In genomic region chr18:46314011-46314410, GRCh38 we compare ENCODE assay signal across 23 cellular contexts.
"Had no signal": no experiment of that assay in that cellular context is flagged by ENCODE, and none has a peak within 500 bp of the region (broad histone marks: within the 10 kb centered on the region; RNA-seq: fewer than 3 reads in every experiment).

No MANE protein-coding gene starts in this region.

- H3K36me3 ChIP-seq: esophagus squamous epithelium, gastrocnemius medialis, heart right ventricle, left lung, lower lobe of right lung had no signal

- ATAC-seq: gastrocnemius medialis, heart right ventricle, left cardiac atrium, left lung, left ventricle myocardium superior, lower lobe of right lung had no signal

- DNase-seq: dermis blood vessel endothelial cell; dorsolateral prefrontal cortex; effector CD4-positive, alpha-beta T cell; effector memory CD4-positive, alpha-beta T cell; esophagus squamous epithelium; foreskin fibroblast; foreskin melanocyte; gastrocnemius medialis; glutamatergic neuron; head of caudate nucleus; heart right ventricle; hippocampal formation; left cardiac atrium; left lung; left ventricle myocardium superior; lower lobe of right lung; mesenchymal stem cell; midbrain had no signal

- FAIRE-seq: colon, endothelial cell of umbilical vein, islet of Langerhans, keratinocyte had no signal

- H3K4me3 ChIP-seq: coronary artery, dorsolateral prefrontal cortex, esophagus squamous epithelium, gastrocnemius medialis, heart right ventricle, left lung, lower lobe of right lung had no signal

- H3K4me1 ChIP-seq: gastrocnemius medialis, heart right ventricle, left lung, lower lobe of right lung had no signal

- H3K9me3 ChIP-seq: esophagus squamous epithelium, gastrocnemius medialis, heart right ventricle, left lung, lower lobe of right lung had no signal

- H3K27me3 ChIP-seq: dorsolateral prefrontal cortex, esophagus squamous epithelium, gastrocnemius medialis, heart right ventricle, left lung had no signal

- H3K27ac ChIP-seq: coronary artery, dorsolateral prefrontal cortex, esophagus squamous epithelium, gastrocnemius medialis, heart right ventricle, left lung, lower lobe of right lung had no signal
